Comparison of ENCODE assay signal across 8 cellular contexts in the genomic region with DNA sequence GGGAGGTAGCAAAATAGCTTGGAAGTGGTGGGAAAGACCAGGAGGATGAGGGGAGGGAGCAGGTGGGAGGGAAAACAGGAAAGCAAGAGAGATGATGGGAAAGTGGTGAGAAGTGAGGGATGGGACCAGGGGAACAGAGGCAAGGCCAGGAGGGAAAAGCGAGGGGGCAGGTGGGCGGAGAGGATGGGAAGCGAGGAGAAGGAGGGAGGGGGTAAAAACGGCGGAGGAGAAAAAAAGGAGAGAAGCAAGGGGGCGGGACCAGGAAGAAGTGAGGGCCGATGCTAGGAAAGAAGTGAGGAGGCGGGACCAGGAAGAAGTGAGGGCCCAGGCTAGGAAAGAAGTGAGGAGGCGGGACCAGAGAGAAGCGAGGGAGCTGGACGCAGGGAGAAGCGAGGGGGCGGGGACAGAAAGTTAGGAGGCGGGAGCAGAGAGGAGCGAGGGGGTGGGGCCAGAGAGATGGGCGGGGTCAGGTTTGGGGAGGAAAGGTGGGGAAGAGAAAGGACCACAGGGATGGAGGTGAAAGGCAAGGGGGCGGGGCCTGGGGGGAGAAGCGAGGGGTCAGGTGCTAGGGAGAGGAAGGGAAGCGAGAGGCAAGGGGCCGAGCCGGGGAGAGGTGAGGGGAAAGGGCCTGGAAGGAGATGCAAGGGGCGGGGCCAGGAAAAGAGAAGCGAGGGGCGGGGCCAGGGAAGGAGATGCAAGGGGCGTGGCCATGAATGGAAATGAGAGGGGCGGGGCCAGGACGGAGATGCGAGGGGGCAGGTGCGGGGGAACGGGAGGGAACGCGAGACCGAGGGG. TPM values are rescaled to one million over a fixed set of nuclear protein-coding genes. Genes with fewer than 3 reads are reported as not detected.
DNase-seq lines count a peak whose midpoint lies in the region; ATAC-seq, FAIRE-seq and TF ChIP-seq lines count a peak whose summit lies in the region.

No MANE protein-coding gene starts in this region.

- H3K4me1 Mint-ChIP-seq in activated B cell treated with CpG ODN at 0.5 μM for 24 hours: peaks cover 49% of the 10 kb centered on the region
- peaks cover 46 to 56% of the 10 kb centered on the region in 2 donors for H3K4me1 Mint-ChIP-seq in immature natural killer cell

- DNase-seq in H54 (ENCODE audit: insufficient read length, low spot score) (peak; percentile 78), NCI-H2196 (lab: John Stamatoyannopoulos, UW; ENCODE audit: unreplicated experiment) (peak; percentile 89), activated B cell treated with CpG ODN at 0.5 μM for 24 hours (peak; percentile 77), bronchial epithelial cell (ENCODE audit: low read depth) (peak; percentile 92), immature natural killer cell (peak; percentile 82 to 84 (median 83)), small intestine (peak; percentile 98)

- H3K27ac ChIP-seq in BLaER1 (no peak overlapping the region), small intestine (ENCODE audit: low read depth in 1 of 2, low read length in 1 of 2) (peak overlapping the region; percentile 57 to 93)

- intact Hi-C loops in activated B cell treated with CpG ODN at 0.5 μM for 24 hours (cut with micrococcal nuclease): loop anchor here (1.0 to 10.0 kb wide), 8 partner anchors 22 to 1444 kb away; partner anchors contain the start of genes ARPC1A, ATP5MF, BUD31 and FBXO24

- H3K4me1 ChIP-seq in BLaER1: peaks cover 46% of the 10 kb centered on the region
- peaks cover 0 to 4% of the 10 kb centered on the region in 2 donors for H3K4me1 ChIP-seq in small intestine (ENCODE audit: control insufficient read depth in 2 of 2, insufficient read depth in 1 of 2, low read depth in 1 of 2, low read length in 1 of 2)

- ATAC-seq in activated B cell treated with CpG ODN at 0.5 μM for 24 hours (ENCODE audit: low read depth): peak; percentile 67
- ATAC-seq in HG03095 (IDR thresholded peaks at IDR 0.05; ENCODE audit: unreplicated experiment): no peak

- H3K27ac Mint-ChIP-seq in activated B cell treated with CpG ODN at 0.5 μM for 24 hours (peak overlapping the region; percentile 59), immature natural killer cell (peak overlapping the region; percentile 60 to 98 (median 92))

- CTCF ChIA-PET in activated B cell treated with CpG ODN at 0.5 μM for 24 hours (lab: Charles Lee): no interaction called here

- POLR2A ChIA-PET in activated B cell treated with CpG ODN at 0.5 μM for 24 hours (lab: Charles Lee): interaction anchor here (0.6 kb wide), 1 partner anchor 71 kb away, joined by 3 read pairs; no protein-coding TSS in a partner anchor

- peaks cover 5% of the 10 kb centered on the region for H3K27me3 Mint-ChIP-seq in activated B cell treated with CpG ODN at 0.5 μM for 24 hours
- peaks cover 7 to 13% (median 13%) of the 10 kb centered on the region in 3 donors for H3K27me3 Mint-ChIP-seq in immature natural killer cell (ENCODE audit: low read depth in 3 of 3)

- no peak overlapping the region for H3K9ac ChIP-seq in BLaER1

- H3K4me2 ChIP-seq in BLaER1: peak overlapping the region; percentile 55

- peaks cover 10% of the 10 kb centered on the region; the same call in 1 of the 2 replicates for H3K36me3 ChIP-seq in BLaER1
- H3K36me3 ChIP-seq in bronchial epithelial cell (ENCODE audit: control insufficient read depth, insufficient read depth, low read length): no peaks in the 10 kb centered on the region
- no peaks in the 10 kb centered on the region for H3K36me3 ChIP-seq in small intestine (ENCODE audit: control insufficient read depth in 2 of 2, insufficient read depth in 2 of 2, low read length in 2 of 2)

- 5 to 12% (median 11%) methylated on average over 22 to 33 of the region's 33 CpGs for WGBS in small intestine, 3 donors

- H3K27me3 ChIP-seq in BLaER1 (no peaks in the 10 kb centered on the region), bronchial epithelial cell (ENCODE audit: control insufficient read depth, insufficient read depth, low read length) (no peaks in the 10 kb centered on the region), small intestine (ENCODE audit: control insufficient read depth in 2 of 2, insufficient read depth in 2 of 2, low read length in 2 of 2) (no peaks in the 10 kb centered on the region)

- H3K4me3 Mint-ChIP-seq in activated B cell treated with CpG ODN at 0.5 μM for 24 hours: peak overlapping the region; percentile 75
- peak overlapping the region; percentile 73 to 89 (median 85) for H3K4me3 Mint-ChIP-seq in immature natural killer cell

- FAIRE-seq in H54 (lab: Jason Lieb, UNC) (no peak), bronchial epithelial cell (lab: Jason Lieb, UNC) (no peak), small intestine (lab: Jason Lieb, UNC) (no peak)

- 0 out of 2 replicates have a peak, but pooled peaks cover 4% of the 10 kb centered on the region for H3K9me3 ChIP-seq in BLaER1
- H3K9me3 ChIP-seq in small intestine (ENCODE audit: control insufficient read depth, low read depth): no peaks in the 10 kb centered on the region

- H4K20me1 ChIP-seq in BLaER1: peaks cover 48% of the 10 kb centered on the region

- TF ChIP-seq CTCF in activated B cell treated with CpG ODN at 0.5 μM for 24 hours (IDR thresholded peaks at IDR 0.05) (no peak), bronchial epithelial cell (IDR thresholded peaks at IDR 0.05; ENCODE audit: insufficient read depth, low read length, severe bottlenecking) (no peak)

- H3K36me3 Mint-ChIP-seq in activated B cell treated with CpG ODN at 0.5 μM for 24 hours (ENCODE audit: low read depth): peaks cover 5% of the 10 kb centered on the region
- no peaks in the 10 kb centered on the region for H3K36me3 Mint-ChIP-seq in immature natural killer cell

- H3K9me3 Mint-ChIP-seq in activated B cell treated with CpG ODN at 0.5 μM for 24 hours (peaks cover 2% of the 10 kb centered on the region), immature natural killer cell (no peaks in the 10 kb centered on the region)

- peak overlapping the region; percentile 87 for H3K4me3 ChIP-seq in BLaER1
- H3K4me3 ChIP-seq in bronchial epithelial cell (ENCODE audit: low read depth, low read length): peak overlapping the region; percentile 58
- peak overlapping the region; percentile 81 to 88 for H3K4me3 ChIP-seq in small intestine (ENCODE audit: low read depth in 1 of 2, low read length in 2 of 2)

- 0 out of 2 replicates have a peak, but pooled peaks have one; percentile 19 for TF ChIP-seq POLR2A in H54 (IDR thresholded peaks at IDR 0.05; ENCODE audit: low read depth, low read length)

RNA-seq across cellular contexts. Expression of gene SMURF1, which starts 1.0 kb away (rescaled TPM):
- total RNA-seq in activated B cell treated with CpG ODN at 0.5 μM for 24 hours (21.6 and 23.1 TPM in 2 replicates), bronchial epithelial cell (36.5 and 42.4 TPM in 2 replicates)
- polyA plus RNA-seq in immature natural killer cell (1 to 10 TPM in 2 of 3 donors, under 1 TPM in 1; 0.93 to 2.0 (median 1.2) TPM), small intestine (1 to 10 TPM; 6.3 to 8.9 (median 8.2) TPM)
